Comparison of ENCODE assay signal across 16 cellular contexts in genomic region chr11:2964782-2965181, GRCh38. TPM values are rescaled to one million over a fixed set of nuclear protein-coding genes. Genes with fewer than 3 reads are reported as not detected.
DNase-seq lines count a peak whose midpoint lies in the region; ATAC-seq and TF ChIP-seq lines count a peak whose summit lies in the region.
"Had no signal": no experiment of that assay in that cellular context is flagged by ENCODE, and none has a peak within 500 bp of the region (broad histone marks: within the 10 kb centered on the region; RNA-seq: fewer than 3 reads in every experiment).

No MANE protein-coding gene starts in this region.

- peak overlapping the region; percentile 6 for H3K27ac Mint-ChIP-seq in activated T-helper 1 cell treated with anti-CD3 and anti-CD28 coated beads, Interleukin-12 subunit alpha, Interleukin-12 subunit beta, Interleukin-2, Interleukin-4 antibody, amounts not matched to agents 30 ng/mL and 10 ng/mL and 1 ng/mL, durations not matched to agents 14 hours and 24 hours and 36 hours
- H3K27ac Mint-ChIP-seq: GM23338 had no signal

- H3K9me3 ChIP-seq in AG04450 (ENCODE audit: control insufficient read depth, insufficient read depth, low read length) (no peaks in the 10 kb centered on the region), psoas muscle (no peaks in the 10 kb centered on the region), esophagus muscularis mucosa (no peaks in the 10 kb centered on the region), upper lobe of left lung (no peaks in the 10 kb centered on the region)
- H3K9me3 ChIP-seq: BE2C had no signal

- H3K27ac ChIP-seq in AG04450 (ENCODE audit: low read depth, low read length) (peak overlapping the region; percentile 11), psoas muscle (no peak overlapping the region), esophagus muscularis mucosa (replicated peaks in 1 of 4) (no peak overlapping the region), upper lobe of left lung (no peak overlapping the region)
- H3K27ac ChIP-seq: HL-60 had no signal

- POLR2A ChIA-PET in AG04450 (lab: Yijun Ruan, JAX) = no interaction called here

- H3K4me1 ChIP-seq in psoas muscle (no peaks in the 10 kb centered on the region), esophagus muscularis mucosa (peaks cover 0 to 8% (median 0%) of the 10 kb centered on the region in 4 donors), upper lobe of left lung (no peaks in the 10 kb centered on the region)
- H3K4me1 ChIP-seq: BE2C had no signal

- DNase-seq in AG04450 (ENCODE audit: low read depth, low spot score) (no peak), left colon (no peak), psoas muscle (no peak), esophagus muscularis mucosa (ENCODE audit: extremely low spot score) (no peak), upper lobe of left lung (no peak), DMS153 treated with DMSO at 0.1 percent for 48 hours (lab: John Stamatoyannopoulos, UW; ENCODE audit: unreplicated experiment) (no peak)
- DNase-seq in activated T-helper 1 cell treated with anti-CD3 and anti-CD28 coated beads, Interleukin-12 subunit alpha, Interleukin-12 subunit beta, Interleukin-2, Interleukin-4 antibody, amounts not matched to agents 30 ng/mL and 10 ng/mL and 1 ng/mL, durations not matched to agents 14 hours and 24 hours and 36 hours (ENCODE audit: low spot score) = no peak
- DNase-seq: BE2C; C1 segment of cervical spinal cord; CD4-positive, CD25-positive, alpha-beta regulatory T cell; CD8-positive, alpha-beta memory T cell; COR-L47; DMS 273 treated with DMSO at 0.1 percent for 48 hours; HCEC 1CT had no signal

- H3K27me3 ChIP-seq in AG04450 (ENCODE audit: control insufficient read depth, insufficient read depth, low read length) (no peaks in the 10 kb centered on the region), psoas muscle (ENCODE audit: insufficient read depth in 3 of 3, low read length in 2 of 3) (no peaks in the 10 kb centered on the region), esophagus muscularis mucosa (no peaks in the 10 kb centered on the region), upper lobe of left lung (no peaks in the 10 kb centered on the region)
- H3K27me3 ChIP-seq: BE2C had no signal

- H3K9me3 Mint-ChIP-seq in activated T-helper 1 cell treated with anti-CD3 and anti-CD28 coated beads, Interleukin-12 subunit alpha, Interleukin-12 subunit beta, Interleukin-2, Interleukin-4 antibody, amounts not matched to agents 30 ng/mL and 10 ng/mL and 1 ng/mL, durations not matched to agents 14 hours and 24 hours and 36 hours = no peaks in the 10 kb centered on the region
- H3K9me3 Mint-ChIP-seq: CD4-positive, CD25-positive, alpha-beta regulatory T cell; CD8-positive, alpha-beta memory T cell; GM23338 had no signal

- TF ChIP-seq POLR2A in esophagus muscularis mucosa (IDR thresholded peaks at IDR 0.05; ENCODE audit: low read depth) = no peak
- TF ChIP-seq POLR2A in upper lobe of left lung (IDR thresholded peaks at IDR 0.05) = no peak

- no peak overlapping the region for H3K4me3 Mint-ChIP-seq in activated T-helper 1 cell treated with anti-CD3 and anti-CD28 coated beads, Interleukin-12 subunit alpha, Interleukin-12 subunit beta, Interleukin-2, Interleukin-4 antibody, amounts not matched to agents 30 ng/mL and 10 ng/mL and 1 ng/mL, durations not matched to agents 14 hours and 24 hours and 36 hours
- H3K4me3 Mint-ChIP-seq: CD4-positive, CD25-positive, alpha-beta regulatory T cell; CD8-positive, alpha-beta memory T cell; GM23338 had no signal

- peaks cover 70% of the 10 kb centered on the region for H3K36me3 Mint-ChIP-seq in activated T-helper 1 cell treated with anti-CD3 and anti-CD28 coated beads, Interleukin-12 subunit alpha, Interleukin-12 subunit beta, Interleukin-2, Interleukin-4 antibody, amounts not matched to agents 30 ng/mL and 10 ng/mL and 1 ng/mL, durations not matched to agents 14 hours and 24 hours and 36 hours (ENCODE audit: low read depth)

- CTCF ChIA-PET in AG04450 (lab: Charles Lee) = no interaction called here

- no peak overlapping the region for H3K4me3 ChIP-seq in AG04450 (ENCODE audit: low read depth, low read length)
- no peak overlapping the region for H3K4me3 ChIP-seq in psoas muscle
- no peak overlapping the region for H3K4me3 ChIP-seq in esophagus muscularis mucosa
- no peak overlapping the region for H3K4me3 ChIP-seq in upper lobe of left lung
- H3K4me3 ChIP-seq: GM23338 had no signal

- H3K4me1 Mint-ChIP-seq in activated T-helper 1 cell treated with anti-CD3 and anti-CD28 coated beads, Interleukin-12 subunit alpha, Interleukin-12 subunit beta, Interleukin-2, Interleukin-4 antibody, amounts not matched to agents 30 ng/mL and 10 ng/mL and 1 ng/mL, durations not matched to agents 14 hours and 24 hours and 36 hours (ENCODE audit: low read depth) = peaks cover 16% of the 10 kb centered on the region

- TF ChIP-seq EP300 in esophagus muscularis mucosa (IDR thresholded peaks at IDR 0.05) (no peak), upper lobe of left lung (IDR thresholded peaks at IDR 0.05) (no peak)

- intact Hi-C loops in activated T-helper 1 cell treated with anti-CD3 and anti-CD28 coated beads, Interleukin-12 subunit alpha, Interleukin-12 subunit beta, Interleukin-2, Interleukin-4 antibody, amounts not matched to agents 30 ng/mL and 10 ng/mL and 1 ng/mL, durations not matched to agents 14 hours and 24 hours and 36 hours (cut with micrococcal nuclease) = no loop called here
- intact Hi-C loops in left colon (cut with DNase I, micrococcal nuclease) = no loop called here
- intact Hi-C loops in psoas muscle (cut with DNase I) = no loop called here
- intact Hi-C loops in esophagus muscularis mucosa (cut with DNase I) = no loop called here

- WGBS in psoas muscle, 3 donors = 80 to 87% (median 81%) methylated on average over 4 of the region's 4 CpGs
- 81% methylated on average over 3 of the region's 4 CpGs for WGBS in esophagus muscularis mucosa
- 93 to 94% methylated on average over 4 of the region's 4 CpGs for WGBS in upper lobe of left lung, 2 donors

- no peaks in the 10 kb centered on the region for H3K27me3 Mint-ChIP-seq in activated T-helper 1 cell treated with anti-CD3 and anti-CD28 coated beads, Interleukin-12 subunit alpha, Interleukin-12 subunit beta, Interleukin-2, Interleukin-4 antibody, amounts not matched to agents 30 ng/mL and 10 ng/mL and 1 ng/mL, durations not matched to agents 14 hours and 24 hours and 36 hours (ENCODE audit: insufficient read depth)
- H3K27me3 Mint-ChIP-seq: CD4-positive, CD25-positive, alpha-beta regulatory T cell; CD8-positive, alpha-beta memory T cell had no signal

- ATAC-seq in left colon = peak; percentile 14
- peak in 3 of 4 donors; percentile 58 to 64 (median 61) for ATAC-seq in psoas muscle
- ATAC-seq in upper lobe of left lung (ENCODE audit: low FRiP score in 2 of 2) = no peak
- ATAC-seq: GM23338 had no signal

- peaks cover 15 to 94% of the 10 kb centered on the region in 2 donors for H3K36me3 ChIP-seq in psoas muscle (ENCODE audit: insufficient read depth in 1 of 2, low read depth in 1 of 2)
- peaks cover 65 to 100% (median 91%) of the 10 kb centered on the region in 4 donors for H3K36me3 ChIP-seq in esophagus muscularis mucosa
- peaks cover 48 to 97% (median 74%) of the 10 kb centered on the region in 4 donors for H3K36me3 ChIP-seq in upper lobe of left lung

- TF ChIP-seq CTCF in AG04450 (IDR thresholded peaks at IDR 0.05; ENCODE audit: low read depth, low read length) (no peak), psoas muscle (IDR thresholded peaks at IDR 0.05) (no peak), esophagus muscularis mucosa (IDR thresholded peaks at IDR 0.05) (no peak), upper lobe of left lung (IDR thresholded peaks at IDR 0.05) (no peak)

RNA-seq across cellular contexts. Expression of gene NAP1L4, which starts 27.3 kb away (rescaled TPM):
- 88.5 and 107 TPM in 2 replicates for polyA plus RNA-seq in AG04450 (2011; rRNA removed)
- 49.5 and 56.6 TPM in 2 replicates for polyA minus RNA-seq in AG04450 (2011; rRNA and poly(A)+ RNA removed)
- total RNA-seq in activated T-helper 1 cell treated with anti-CD3 and anti-CD28 coated beads, Interleukin-12 subunit alpha, Interleukin-12 subunit beta, Interleukin-2, Interleukin-4 antibody, amounts not matched to agents 30 ng/mL and 10 ng/mL and 1 ng/mL, durations not matched to agents 14 hours and 24 hours and 36 hours = 284 and 285 TPM in 2 replicates
- total RNA-seq in left colon = 100 to 1,000 TPM in 1 of 2 donors, 10 to 100 TPM in 1; 88.8 to 103 TPM
- total RNA-seq in psoas muscle = 100 to 1,000 TPM; 143 to 153 (median 147) TPM
- 100 to 1,000 TPM; 121 to 140 (median 139) TPM for polyA plus RNA-seq in psoas muscle
- 100 to 1,000 TPM in 3 of 4 donors, 10 to 100 TPM in 1; 90.0 to 148 (median 125) TPM for total RNA-seq in esophagus muscularis mucosa
- 100 to 1,000 TPM in 3 of 6 donors, 10 to 100 TPM in 3; 81.1 to 194 (median 103) TPM for total RNA-seq in upper lobe of left lung

RNA-seq across cellular contexts. Expression of gene PHLDA2, which starts 35.6 kb away (rescaled TPM):
- polyA plus RNA-seq in AG04450 (2011; rRNA removed) (9.6 and 14.4 TPM in 2 replicates), psoas muscle (1 to 10 TPM in 1 of 3 donors, under 1 TPM in 2; 0.87 to 7.3 (median 0.97) TPM)
- 3.2 and 3.6 TPM in 2 replicates for polyA minus RNA-seq in AG04450 (2011; rRNA and poly(A)+ RNA removed)
- 25.7 and 28.0 TPM in 2 replicates for total RNA-seq in activated T-helper 1 cell treated with anti-CD3 and anti-CD28 coated beads, Interleukin-12 subunit alpha, Interleukin-12 subunit beta, Interleukin-2, Interleukin-4 antibody, amounts not matched to agents 30 ng/mL and 10 ng/mL and 1 ng/mL, durations not matched to agents 14 hours and 24 hours and 36 hours
- total RNA-seq in left colon (10 to 100 TPM; 29.9 to 36.7 TPM), psoas muscle (1 to 10 TPM in 1 of 4 donors, under 1 TPM in 3; 0.49 to 1.1 (median 0.69) TPM), esophagus muscularis mucosa (1 to 10 TPM in 2 of 4 donors, under 1 TPM in 2; 0.83 to 2.3 (median 1.3) TPM), upper lobe of left lung (10 to 100 TPM in 4 of 6 donors, 1 to 10 TPM in 1, not detected in 1; 8.6 to 38.9 (median 21.0) TPM)

Comparison
In these comparisons a context has a peak if more than half of its experiments do, and no peak if none do; other contexts are left out.
1. ATAC-seq: peak in left colon (single experiment) and psoas muscle (3 of 4); none in upper lobe of left lung (0 of 2).